1 cellular context compared by ENCODE assay signal in genomic region chr6:27672113-27672799, GRCh38.
TF ChIP-seq lines count a peak whose summit lies in the region.

No MANE protein-coding gene starts in this region.

TF ChIP-seq in K562, 482 proteins besides CTCF, POLR2A, EP300 and RAD21 (continued from another document and continues in another):
- TF ChIP-seq TFAP4 (CRISPR knock-in tag; IDR thresholded peaks at IDR 0.05; ENCODE audit: borderline replicate concordance) = peak; percentile 74; the same call in 1 of the 2 replicates
- TF ChIP-seq E2F1 (CRISPR knock-in tag; IDR thresholded peaks at IDR 0.05) = peak; percentile 60; the same call in 1 of the 2 replicates
- peak; percentile 79 for TF ChIP-seq SP1 (CRISPR knock-in tag; IDR thresholded peaks at IDR 0.05)
- TF ChIP-seq ZBTB2 (IDR thresholded peaks at IDR 0.05) = peak; percentile 84; the same call in 1 of the 2 replicates
- 0 out of 4 replicates have a peak, but pooled peaks of 1 of the 2 experiments have one; percentile 45 for TF ChIP-seq ZMIZ1 (IDR thresholded peaks at IDR 0.05; ENCODE audit: low read depth in 2 of 2, low read length in 2 of 2)
- no peak for TF ChIP-seq ZNF561 (CRISPR knock-in tag; conservative IDR thresholded peaks at IDR 0.05)
- 0 out of 4 replicates have a peak, but pooled peaks of 1 of the 2 experiments have one; percentile 42 for TF ChIP-seq NONO (IDR thresholded peaks at IDR 0.05; ENCODE audit: low read depth in 2 of 2, low read length in 1 of 2)
- no peak for TF ChIP-seq MXD1 (CRISPR knock-in tag; IDR thresholded peaks at IDR 0.05; ENCODE audit: borderline replicate concordance, poor library complexity, severe bottlenecking)
- peak; percentile 48; the same call in 1 of the 2 replicates for TF ChIP-seq RNF2 (IDR thresholded peaks at IDR 0.05)
- TF ChIP-seq MTA2 (IDR thresholded peaks at IDR 0.05; ENCODE audit: low read depth) = peak; percentile 44
- peak; percentile 99 for TF ChIP-seq TBP (optimal IDR thresholded peaks at IDR 0.05; ENCODE audit: low read depth, low read length)
- TF ChIP-seq ZNF766 (CRISPR knock-in tag; conservative IDR thresholded peaks at IDR 0.05) = peak; percentile 15; the same call in 1 of the 2 replicates
- peak; percentile 38; the same call in 1 of the 2 replicates for TF ChIP-seq HES1 (IDR thresholded peaks at IDR 0.05; ENCODE audit: low read depth)
- TF ChIP-seq CHCHD3 (CRISPR knock-in tag; IDR thresholded peaks at IDR 0.05) = no peak
- peak; percentile 90 to 93; a peak in 3 of 4 replicates for TF ChIP-seq UBTF (IDR thresholded peaks at IDR 0.05; ENCODE audit: borderline replicate concordance in 1 of 2, low read depth in 2 of 2, low read length in 2 of 2)
- TF ChIP-seq THRA (IDR thresholded peaks at IDR 0.05) = peak; percentile 85
- TF ChIP-seq ZBTB5 (IDR thresholded peaks at IDR 0.05) = peak; percentile 70; the same call in 1 of the 2 replicates
- no peak for TF ChIP-seq ATF1 (CRISPR knock-in tag; IDR thresholded peaks at IDR 0.05)
- TF ChIP-seq ATF1 (tag; IDR thresholded peaks at IDR 0.05) = peak; percentile 70
- TF ChIP-seq ELF4 (CRISPR knock-in tag; IDR thresholded peaks at IDR 0.05) = peak; percentile 13
- TF ChIP-seq ELF2 (CRISPR knock-in tag; IDR thresholded peaks at IDR 0.05) = 0 out of 2 replicates have a peak, but pooled peaks have one; percentile 21
- TF ChIP-seq ZHX1 (conservative IDR thresholded peaks at IDR 0.05; ENCODE audit: low read length) = peak; percentile 68; the same call in 1 of the 2 replicates
- TF ChIP-seq EGR1 (conservative IDR thresholded peaks at IDR 0.05) = no peak
- no peak; the same call in 1 of the 2 replicates for TF ChIP-seq HLTF (IDR thresholded peaks at IDR 0.05)
- TF ChIP-seq CBFB (CRISPR knock-in tag; IDR thresholded peaks at IDR 0.05) = peak; percentile 81
- TF ChIP-seq SMAD2 (IDR thresholded peaks at IDR 0.05; ENCODE audit: low read depth, low read length) = no peak
- peak; percentile 19; the same call in 1 of the 2 replicates for TF ChIP-seq ETS1 (conservative IDR thresholded peaks at IDR 0.05; ENCODE audit: control insufficient read depth, low read depth, low read length)
- TF ChIP-seq ZNF12 (CRISPR knock-in tag; IDR thresholded peaks at IDR 0.05) = peak; percentile 80
- peak; percentile 38 for TF ChIP-seq BRF1 (IDR thresholded peaks at IDR 0.05; ENCODE audit: borderline replicate concordance, extremely low read depth, insufficient read length)
- peak; percentile 77 for TF ChIP-seq L3MBTL2 (IDR thresholded peaks at IDR 0.05)
- TF ChIP-seq ZNF184 (CRISPR knock-in tag; IDR thresholded peaks at IDR 0.05) = no peak
- peak; percentile 67 for TF ChIP-seq BDP1 (IDR thresholded peaks at IDR 0.05; ENCODE audit: insufficient read depth, insufficient read length)
